20 cellular contexts compared by ENCODE assay signal in the genomic region with DNA sequence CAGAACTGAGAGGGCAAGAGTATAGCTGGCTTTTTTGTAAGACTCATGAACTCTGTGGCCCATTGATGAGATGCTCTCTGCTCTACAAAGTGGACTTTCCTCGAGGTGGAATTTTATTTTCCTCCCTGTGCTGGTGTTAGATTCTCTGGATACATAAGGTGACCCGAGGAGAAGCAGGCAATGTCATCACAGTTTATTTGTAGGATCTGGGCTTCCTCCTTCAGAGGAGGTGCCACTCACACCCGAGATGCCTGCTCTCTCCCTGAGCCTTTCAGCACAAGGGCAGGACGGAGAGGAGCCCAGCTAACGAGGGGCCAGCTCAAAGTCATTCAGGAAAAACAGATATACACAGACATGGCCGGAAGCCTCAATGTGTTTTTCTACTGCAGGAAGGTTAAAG.
"Had no signal": no experiment of that assay in that cellular context is flagged by ENCODE, and none has a peak within 500 bp of the region (broad histone marks: within the 10 kb centered on the region; RNA-seq: fewer than 3 reads in every experiment).

No MANE protein-coding gene starts in this region.

- DNase-seq: caudate nucleus; dorsolateral prefrontal cortex; effector CD8-positive, alpha-beta T cell; glutamatergic neuron; mesendoderm; naive thymus-derived CD4-positive, alpha-beta T cell; occipital lobe; pancreas; stimulated activated CD4-positive, alpha-beta T cell treated with anti-CD3 and anti-CD28 coated beads, Interleukin-2, amount 100 ng/mL, for 48 hours; stimulated activated CD8-positive, alpha-beta memory T cell treated with anti-CD3 and anti-CD28 coated beads, Interleukin-4, amount 100 ng/mL, for 48 hours; stimulated activated naive CD8-positive, alpha-beta T cell treated with anti-CD3 and anti-CD28 coated beads, Interleukin-15, Interleukin-2, amounts not matched to agents 100 U/mL and 50 U/mL, for 24 hours; thyroid gland; upper lobe of left lung; uterus had no signal

- H3K4me1 ChIP-seq: uterus had no signal

- H3K27me3 ChIP-seq: gastroesophageal sphincter, pancreas, suprapubic skin, thyroid gland, upper lobe of left lung, uterus had no signal

- H3K4me3 ChIP-seq: coronary artery, dorsolateral prefrontal cortex, gastroesophageal sphincter, pancreas, smooth muscle cell, suprapubic skin, thyroid gland, upper lobe of left lung, uterus had no signal

- H3K9me3 Mint-ChIP-seq: stimulated activated effector memory CD8-positive, alpha-beta T cell treated with anti-CD3 and anti-CD28 coated beads, Interleukin-12 subunit alpha, Interleukin-12 subunit beta, amount 100 ng/mL, for 72 hours had no signal

- H3K4me1 Mint-ChIP-seq: naive thymus-derived CD4-positive, alpha-beta T cell; stimulated activated effector memory CD8-positive, alpha-beta T cell treated with anti-CD3 and anti-CD28 coated beads, Interleukin-12 subunit alpha, Interleukin-12 subunit beta, amount 100 ng/mL, for 72 hours had no signal

- H3K27ac Mint-ChIP-seq: naive thymus-derived CD4-positive, alpha-beta T cell; stimulated activated effector memory CD8-positive, alpha-beta T cell treated with anti-CD3 and anti-CD28 coated beads, Interleukin-12 subunit alpha, Interleukin-12 subunit beta, amount 100 ng/mL, for 72 hours had no signal

- H3K36me3 ChIP-seq: gastroesophageal sphincter, pancreas, thyroid gland, upper lobe of left lung, uterus had no signal

- H3K27ac ChIP-seq: coronary artery, dorsolateral prefrontal cortex, gastroesophageal sphincter, pancreas, suprapubic skin, thyroid gland, uterus had no signal

- H3K4me2 ChIP-seq: smooth muscle cell had no signal

- H3K4me3 Mint-ChIP-seq: naive thymus-derived CD4-positive, alpha-beta T cell; stimulated activated effector memory CD8-positive, alpha-beta T cell treated with anti-CD3 and anti-CD28 coated beads, Interleukin-12 subunit alpha, Interleukin-12 subunit beta, amount 100 ng/mL, for 72 hours had no signal

- H3K9me3 ChIP-seq: gastroesophageal sphincter, pancreas, suprapubic skin, thyroid gland, upper lobe of left lung, uterus had no signal

- ATAC-seq: esophagus mucosa; gastroesophageal sphincter; naive thymus-derived CD4-positive, alpha-beta T cell; stimulated activated effector memory CD8-positive, alpha-beta T cell treated with anti-CD3 and anti-CD28 coated beads, Interleukin-12 subunit alpha, Interleukin-12 subunit beta, amount 100 ng/mL, for 72 hours; stimulated activated naive CD8-positive, alpha-beta T cell treated with anti-CD3 and anti-CD28 coated beads, Interleukin-15, Interleukin-2, amounts not matched to agents 100 U/mL and 50 U/mL, for 24 hours had no signal

- H3K36me3 Mint-ChIP-seq: naive thymus-derived CD4-positive, alpha-beta T cell; stimulated activated effector memory CD8-positive, alpha-beta T cell treated with anti-CD3 and anti-CD28 coated beads, Interleukin-12 subunit alpha, Interleukin-12 subunit beta, amount 100 ng/mL, for 72 hours had no signal
